31 cellular contexts compared by ENCODE assay signal in the genomic region with DNA sequence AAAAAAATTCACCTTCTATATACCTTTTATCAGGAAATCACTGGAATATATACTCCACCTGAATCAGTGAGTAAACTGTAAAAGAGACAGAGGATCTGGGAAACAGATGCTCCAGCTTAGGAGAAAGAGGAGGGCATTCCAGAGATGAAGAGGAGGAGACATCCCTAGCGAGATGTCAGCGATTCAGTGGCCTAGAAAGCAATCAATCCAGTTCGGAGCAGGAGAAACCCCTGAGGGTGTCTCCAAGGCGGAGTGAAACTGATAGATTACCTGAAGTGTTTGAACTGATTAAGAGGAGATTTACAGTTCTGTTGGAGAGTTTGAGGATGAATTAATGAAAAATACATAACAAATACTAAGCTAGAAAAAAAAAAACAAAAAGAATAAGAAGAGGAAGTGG. TPM values are rescaled to one million over a fixed set of nuclear protein-coding genes. Genes with fewer than 3 reads are reported as not detected.
DNase-seq lines count a peak whose midpoint lies in the region; ATAC-seq and TF ChIP-seq lines count a peak whose summit lies in the region.
"Had no signal": no experiment of that assay in that cellular context is flagged by ENCODE, and none has a peak within 500 bp of the region (broad histone marks: within the 10 kb centered on the region; RNA-seq: fewer than 3 reads in every experiment).

No MANE protein-coding gene starts in this region.

- peak overlapping the region; percentile 23 for H3K27ac Mint-ChIP-seq in T-helper 2 cell treated with Interferon-gamma antibody and Interleukin-4, amounts not matched to agents 5 μg/mL and 100 μg/mL, for 36 hours
- peak overlapping the region; percentile 47 for H3K27ac Mint-ChIP-seq in dendritic cell treated with granulocyte-macrophage colony-stimulating factor and Interleukin-4, amounts not matched to agents 40 ng/mL and 50 ng/mL, for 4 days
- H3K27ac Mint-ChIP-seq in progenitor cell of endocrine pancreas = peak overlapping the region; percentile 5
- no peak overlapping the region for H3K27ac Mint-ChIP-seq in CD8-positive, alpha-beta T cell
- H3K27ac Mint-ChIP-seq: activated CD4-positive, alpha-beta memory T cell treated with anti-CD3 and anti-CD28 coated beads, Interleukin-2, amount 10 ng/mL, durations not matched to agents 7 days and 5 days; natural killer cell treated with Interleukin-12 subunit alpha and Interleukin-12 subunit beta and Interleukin-15 and Interleukin-18, amount 100 ng/mL, for 72 hours had no signal

- POLR2A ChIA-PET in HEK293T (lab: Yijun Ruan, JAX) (no interaction called here), RWPE1 (lab: Yijun Ruan, JAX; ENCODE audit: low non-redundant PET) (no interaction called here)
- POLR2A ChIA-PET in CD8-positive, alpha-beta T cell (lab: Charles Lee) = interaction anchor here (1.2 kb wide), 1 partner anchor 160 kb away, joined by 3 read pairs; no protein-coding TSS in a partner anchor

- CTCF ChIA-PET in HEK293T (lab: Yijun Ruan, JAX) (no interaction called here), RWPE1 (lab: Yijun Ruan, JAX) (no interaction called here)
- CTCF ChIA-PET in CD8-positive, alpha-beta T cell (lab: Charles Lee) = interaction anchor here (0.6 kb wide), 1 partner anchor 117 kb away, joined by 3 read pairs; no protein-coding TSS in a partner anchor

- intact Hi-C loops in dendritic cell treated with granulocyte-macrophage colony-stimulating factor and Interleukin-4, amounts not matched to agents 40 ng/mL and 50 ng/mL, for 4 days (cut with micrococcal nuclease) = no loop called here
- intact Hi-C loops in CD8-positive, alpha-beta T cell (cut with DNase I, micrococcal nuclease) = no loop called here

- TF ChIP-seq CTCF in progenitor cell of endocrine pancreas (IDR thresholded peaks at IDR 0.05; ENCODE audit: unreplicated experiment) (no peak), RWPE1 (conservative IDR thresholded peaks at IDR 0.05; ENCODE audit: low read depth) (no peak)
- no peak for TF ChIP-seq CTCF in CD8-positive, alpha-beta T cell (IDR thresholded peaks at IDR 0.05)

- H3K4me3 ChIP-seq in CD8-positive, alpha-beta T cell (ENCODE audit: low read depth, low read length) = no peak overlapping the region
- H3K4me3 ChIP-seq: ovary, Peyer's patch, upper lobe of left lung had no signal

- no peaks in the 10 kb centered on the region for H3K27me3 Mint-ChIP-seq in T-helper 2 cell treated with Interferon-gamma antibody and Interleukin-4, amounts not matched to agents 5 μg/mL and 100 μg/mL, for 36 hours (ENCODE audit: low read depth)
- no peaks in the 10 kb centered on the region for H3K27me3 Mint-ChIP-seq in dendritic cell treated with granulocyte-macrophage colony-stimulating factor and Interleukin-4, amounts not matched to agents 40 ng/mL and 50 ng/mL, for 4 days
- no peaks in the 10 kb centered on the region for H3K27me3 Mint-ChIP-seq in progenitor cell of endocrine pancreas
- H3K27me3 Mint-ChIP-seq in CD8-positive, alpha-beta T cell (ENCODE audit: low read depth) = no peaks in the 10 kb centered on the region
- H3K27me3 Mint-ChIP-seq: activated CD4-positive, alpha-beta memory T cell treated with anti-CD3 and anti-CD28 coated beads, Interleukin-2, amount 10 ng/mL, durations not matched to agents 7 days and 5 days; natural killer cell treated with Interleukin-12 subunit alpha and Interleukin-12 subunit beta and Interleukin-15 and Interleukin-18, amount 100 ng/mL, for 72 hours had no signal

- H3K4me3 Mint-ChIP-seq in T-helper 2 cell treated with Interferon-gamma antibody and Interleukin-4, amounts not matched to agents 5 μg/mL and 100 μg/mL, for 36 hours = no peak overlapping the region
- no peak overlapping the region for H3K4me3 Mint-ChIP-seq in dendritic cell treated with granulocyte-macrophage colony-stimulating factor and Interleukin-4, amounts not matched to agents 40 ng/mL and 50 ng/mL, for 4 days
- no peak overlapping the region for H3K4me3 Mint-ChIP-seq in progenitor cell of endocrine pancreas (ENCODE audit: low read depth)
- no peak overlapping the region for H3K4me3 Mint-ChIP-seq in CD8-positive, alpha-beta T cell
- H3K4me3 Mint-ChIP-seq: activated CD4-positive, alpha-beta memory T cell treated with anti-CD3 and anti-CD28 coated beads, Interleukin-2, amount 10 ng/mL, durations not matched to agents 7 days and 5 days; natural killer cell treated with Interleukin-12 subunit alpha and Interleukin-12 subunit beta and Interleukin-15 and Interleukin-18, amount 100 ng/mL, for 72 hours had no signal

- H3K36me3 ChIP-seq in CD8-positive, alpha-beta T cell (ENCODE audit: insufficient read depth, low read length) = peaks cover 8% of the 10 kb centered on the region
- H3K36me3 ChIP-seq: brain microvascular endothelial cell, ovary, Peyer's patch had no signal

- no peak for ATAC-seq in CD8-positive, alpha-beta T cell
- ATAC-seq: HCT116; left ventricle myocardium superior; natural killer cell treated with Interleukin-12 subunit alpha and Interleukin-12 subunit beta and Interleukin-15 and Interleukin-18, amount 100 ng/mL, for 72 hours had no signal

- no peak overlapping the region for H3K27ac ChIP-seq in RWPE1
- no peak overlapping the region for H3K27ac ChIP-seq in CD8-positive, alpha-beta T cell (ENCODE audit: low read depth, low read length)
- H3K27ac ChIP-seq: brain microvascular endothelial cell, KMS-11, ovary, Peyer's patch, upper lobe of left lung had no signal

- H3K9me3 Mint-ChIP-seq in T-helper 2 cell treated with Interferon-gamma antibody and Interleukin-4, amounts not matched to agents 5 μg/mL and 100 μg/mL, for 36 hours = no peaks in the 10 kb centered on the region
- no peaks in the 10 kb centered on the region for H3K9me3 Mint-ChIP-seq in dendritic cell treated with granulocyte-macrophage colony-stimulating factor and Interleukin-4, amounts not matched to agents 40 ng/mL and 50 ng/mL, for 4 days
- no peaks in the 10 kb centered on the region for H3K9me3 Mint-ChIP-seq in progenitor cell of endocrine pancreas (ENCODE audit: low read depth)
- H3K9me3 Mint-ChIP-seq in CD8-positive, alpha-beta T cell = no peaks in the 10 kb centered on the region
- H3K9me3 Mint-ChIP-seq: activated CD4-positive, alpha-beta memory T cell treated with anti-CD3 and anti-CD28 coated beads, Interleukin-2, amount 10 ng/mL, durations not matched to agents 7 days and 5 days; natural killer cell treated with Interleukin-12 subunit alpha and Interleukin-12 subunit beta and Interleukin-15 and Interleukin-18, amount 100 ng/mL, for 72 hours had no signal

- no peaks in the 10 kb centered on the region for H3K27me3 ChIP-seq in CD8-positive, alpha-beta T cell (ENCODE audit: insufficient read depth, low read length)
- H3K27me3 ChIP-seq: brain microvascular endothelial cell, ovary, Peyer's patch, upper lobe of left lung had no signal

- no peak for DNase-seq in T-helper 2 cell treated with Interferon-gamma antibody and Interleukin-4, amounts not matched to agents 5 μg/mL and 100 μg/mL, for 36 hours (ENCODE audit: low spot score)
- no peak for DNase-seq in T-helper 2 cell
- DNase-seq in HEK293T (ENCODE audit: extremely low spot score) = no peak
- no peak for DNase-seq in progenitor cell of endocrine pancreas (ENCODE audit: low spot score, unreplicated experiment)
- DNase-seq in stimulated activated CD4-positive, alpha-beta T cell treated with anti-CD3 and anti-CD28 coated beads, Interleukin-4, amount 100 ng/mL, for 24 hours = no peak
- no peak for DNase-seq in RWPE1 (ENCODE audit: low spot score)
- no peak for DNase-seq in CD8-positive, alpha-beta T cell
- DNase-seq: activated CD4-positive, alpha-beta memory T cell treated with anti-CD3 and anti-CD28 coated beads, Interleukin-2, amount 10 ng/mL, durations not matched to agents 7 days and 5 days; activated CD4-positive, CD25-positive, alpha-beta regulatory T cell treated with anti-CD3 and anti-CD28 coated beads, Interleukin-2, amount 50 U/mL, for 72 hours; activated CD8-positive, alpha-beta memory T cell treated with anti-CD3 and anti-CD28 coated beads, Interleukin-2, amount 50 U/mL, for 48 hours; activated gamma-delta T cell treated with Interleukin-2 at 50 U/mL for 16 hours; brain microvascular endothelial cell; DMS79 treated with DMSO at 0.1 percent for 48 hours; effector CD4-positive, alpha-beta T cell; left ventricle myocardium superior; midbrain; MM.1S; NCI-H1436; NCI-H524; ovary; Peyer's patch; SIG-M5; small intestine; stimulated activated CD4-positive, alpha-beta T cell treated with anti-CD3 and anti-CD28 coated beads, Interleukin-1b, Interleukin-23, amount 100 ng/mL, for 48 hours; substantia nigra; upper lobe of left lung had no signal

- H3K4me1 ChIP-seq in CD8-positive, alpha-beta T cell (ENCODE audit: insufficient read depth, low read length) = no peaks in the 10 kb centered on the region

- no peaks in the 10 kb centered on the region for H3K9me3 ChIP-seq in CD8-positive, alpha-beta T cell (ENCODE audit: low read length)
- H3K9me3 ChIP-seq: Caco-2, ovary, Peyer's patch, upper lobe of left lung had no signal

- peaks cover 6% of the 10 kb centered on the region for H3K4me1 Mint-ChIP-seq in T-helper 2 cell treated with Interferon-gamma antibody and Interleukin-4, amounts not matched to agents 5 μg/mL and 100 μg/mL, for 36 hours (ENCODE audit: low read depth)
- peaks cover 13% of the 10 kb centered on the region for H3K4me1 Mint-ChIP-seq in dendritic cell treated with granulocyte-macrophage colony-stimulating factor and Interleukin-4, amounts not matched to agents 40 ng/mL and 50 ng/mL, for 4 days (ENCODE audit: low read depth)
- H3K4me1 Mint-ChIP-seq in progenitor cell of endocrine pancreas (ENCODE audit: low read depth) = peaks cover 27% of the 10 kb centered on the region
- peaks cover 16% of the 10 kb centered on the region for H3K4me1 Mint-ChIP-seq in CD8-positive, alpha-beta T cell (ENCODE audit: low read depth)

- H3K36me3 Mint-ChIP-seq in T-helper 2 cell treated with Interferon-gamma antibody and Interleukin-4, amounts not matched to agents 5 μg/mL and 100 μg/mL, for 36 hours (ENCODE audit: low read depth) = peaks cover 4% of the 10 kb centered on the region
- peaks cover 23% of the 10 kb centered on the region for H3K36me3 Mint-ChIP-seq in dendritic cell treated with granulocyte-macrophage colony-stimulating factor and Interleukin-4, amounts not matched to agents 40 ng/mL and 50 ng/mL, for 4 days (ENCODE audit: low read depth)
- peaks cover 7% of the 10 kb centered on the region for H3K36me3 Mint-ChIP-seq in progenitor cell of endocrine pancreas (ENCODE audit: insufficient read depth)
- peaks cover 46% of the 10 kb centered on the region for H3K36me3 Mint-ChIP-seq in CD8-positive, alpha-beta T cell
- H3K36me3 Mint-ChIP-seq: natural killer cell treated with Interleukin-12 subunit alpha and Interleukin-12 subunit beta and Interleukin-15 and Interleukin-18, amount 100 ng/mL, for 72 hours had no signal

RNA-seq across cellular contexts. Expression of gene TNRC6B, which starts 24.5 kb away (rescaled TPM):
- total RNA-seq in progenitor cell of endocrine pancreas = 65.8 and 73.2 TPM in 2 replicates
- total RNA-seq in CD8-positive, alpha-beta T cell = 100 to 1,000 TPM in 1 of 2 experiments, 10 to 100 TPM in 1; 85.3 to 106 TPM
